8 cellular contexts compared by ENCODE assay signal in genomic region chr19:50639121-50640112, GRCh38. TPM values are rescaled to one million over a fixed set of nuclear protein-coding genes. Genes with fewer than 3 reads are reported as not detected.
A peak's percentile ranks its signal among the peaks of the same experiment; 100 is the strongest.
DNase-seq lines count a peak whose midpoint lies in the region; ATAC-seq, FAIRE-seq and TF ChIP-seq lines count a peak whose summit lies in the region.

TSS of gene SYT3 (minus strand) at chr19:50639881. CDS start at chr19:50637411, 2,470 bp downstream.

- intact Hi-C loops in K562 (cut with micrococcal nuclease) = no loop called here

- no peak within 1 kb of the TSS for H3K27ac ChIP-seq in Peyer's patch
- H3K27ac ChIP-seq in K562 (ENCODE audit: extremely low read depth, low read depth, low read length) = peak within 1 kb of the TSS; percentile 24; the same call in 1 of the 3 replicates

- peak; percentile 84 for FAIRE-seq in K562 (lab: Jason Lieb, UNC)

- CTCF ChIA-PET in K562 (lab: Yijun Ruan, JAX; ENCODE audit: low intra/inter-chr PET ratio) = no interaction called here

- H3K9me1 ChIP-seq in K562 (ENCODE audit: control insufficient read depth, insufficient read depth, low read length) = no peaks in the 10 kb centered on the region

- peak; percentile 5 for DNase-seq in NCI-H1694 treated with DMSO at 0.1 percent for 48 hours (lab: John Stamatoyannopoulos, UW)
- DNase-seq in NCI-H1694 (lab: John Stamatoyannopoulos, UW) = no peak
- DNase-seq in Peyer's patch = peak in 1 of 3 donors; percentile 53
- DNase-seq in K562 (ENCODE audit: extremely low read depth in 1 of 4, low spot score in 3 of 4) = peak; percentile 79 to 95 (median 92)
- peak; percentile 56 for DNase-seq in iris pigment epithelial cell (ENCODE audit: low read depth)
- peak; percentile 34 to 57 for DNase-seq in stimulated activated CD4-positive, alpha-beta T cell treated with anti-CD3 and anti-CD28 coated beads, Interleukin-2, amount 100 ng/mL, for 24 hours
- DNase-seq in NCI-H2107 (lab: John Stamatoyannopoulos, UW) = no peak
- no peak for DNase-seq in T1000 (lab: John Stamatoyannopoulos, UW)

- 6% methylated on average over 47 of the region's 76 CpGs for WGBS in K562 (ENCODE audit: insufficient coverage, low coverage, missing lambda C conversion rate)

- H3K36me3 ChIP-seq in Peyer's patch (no peaks in the 10 kb centered on the region), K562 (ENCODE audit: control insufficient read depth, insufficient read depth, low read length) (no peaks in the 10 kb centered on the region)

- H3K4me3 ChIP-seq in Peyer's patch (peak within 1 kb of the TSS in 3 of 4 donors; percentile 40 to 54 (median 49)), K562 (peak within 1 kb of the TSS; percentile 65)

- no peaks in the 10 kb centered on the region for H3K79me2 ChIP-seq in K562 (ENCODE audit: control insufficient read depth, insufficient read depth, low read length)

- no peak for TF ChIP-seq CTCF in Peyer's patch (IDR thresholded peaks at IDR 0.05)
- no peak for TF ChIP-seq CTCF in K562 (IDR thresholded peaks at IDR 0.05 in 2 of 3, conservative IDR thresholded peaks at IDR 0.05 in 1 of 3; ENCODE audit: insufficient read depth in 2 of 3, low read depth in 1 of 3, low read length in 3 of 3)

- in situ Hi-C loops in K562 (cut with MboI) = no loop called here

- peak; percentile 97 for ATAC-seq in K562

- TF ChIP-seq RAD21 in K562 (CRISPR knock-in tag; conservative IDR thresholded peaks at IDR 0.05 in 1 of 2, IDR thresholded peaks at IDR 0.05 in 1 of 2) = no peak

- H3K9me3 ChIP-seq in Peyer's patch = peaks cover 0 to 11% (median 0%) of the 10 kb centered on the region in 4 donors
- no peaks in the 10 kb centered on the region for H3K9me3 ChIP-seq in K562 (replicated peaks; ENCODE audit: control insufficient read depth, insufficient read depth, low read depth, low read length)

- H3K4me1 ChIP-seq in Peyer's patch (no peaks in the 10 kb centered on the region), K562 (replicated peaks in 1 of 2; ENCODE audit: control insufficient read depth in 2 of 2, insufficient read depth in 2 of 2, low read length in 2 of 2) (peaks cover 2 to 19% of the 10 kb centered on the region in 2 experiments; a peak in 3 of 5 replicates)

- BruUV-seq in K562 (replicated peaks; lab: Mats Ljungman, UMichigan) = no TSS peak

- peak within 1 kb of the TSS; percentile 83 for H3K4me2 ChIP-seq in K562 (ENCODE audit: insufficient read depth, low read length)

- H2AFZ ChIP-seq in K562 (ENCODE audit: low read depth, low read length) = peak within 1 kb of the TSS; percentile 96

- no peak for TF ChIP-seq EP300 in K562 (IDR thresholded peaks at IDR 0.05; ENCODE audit: low read length)

- no peak for TF ChIP-seq POLR2A in Peyer's patch (IDR thresholded peaks at IDR 0.05)
- TF ChIP-seq POLR2A in K562 (conservative IDR thresholded peaks at IDR 0.05) = 0 out of 2 replicates have a peak, but pooled peaks have one; percentile 35

- H3K27me3 ChIP-seq in Peyer's patch (peaks cover 0 to 3% of the 10 kb centered on the region in 2 donors), K562 (ENCODE audit: control insufficient read depth in 2 of 2, insufficient read depth in 2 of 2, low read length in 2 of 2) (peaks cover 11 to 29% of the 10 kb centered on the region in 2 experiments; a peak in 4 of 5 replicates)

- H4K20me1 ChIP-seq in K562 (replicated peaks; ENCODE audit: control insufficient read depth, insufficient read depth, low read length) = no peaks in the 10 kb centered on the region; the same call in 1 of the 2 replicates

- peak within 1 kb of the TSS; percentile 60 to 92 for H3K9ac ChIP-seq in K562 (ENCODE audit: insufficient read depth in 1 of 2, low read depth in 2 of 2, low read length in 2 of 2)

- POLR2A ChIA-PET in K562 (lab: Yijun Ruan, JAX) = no interaction called here

TF ChIP-seq in K562, 482 proteins besides CTCF, POLR2A, EP300 and RAD21 (continues in another document):
- TF ChIP-seq NRF1 (conservative IDR thresholded peaks at IDR 0.05 in 1 of 2, IDR thresholded peaks at IDR 0.05 in 1 of 2) = peak in 1 of 2 experiments; percentile 47; a peak in 2 of 4 replicates
- TF ChIP-seq, protein P1, sequence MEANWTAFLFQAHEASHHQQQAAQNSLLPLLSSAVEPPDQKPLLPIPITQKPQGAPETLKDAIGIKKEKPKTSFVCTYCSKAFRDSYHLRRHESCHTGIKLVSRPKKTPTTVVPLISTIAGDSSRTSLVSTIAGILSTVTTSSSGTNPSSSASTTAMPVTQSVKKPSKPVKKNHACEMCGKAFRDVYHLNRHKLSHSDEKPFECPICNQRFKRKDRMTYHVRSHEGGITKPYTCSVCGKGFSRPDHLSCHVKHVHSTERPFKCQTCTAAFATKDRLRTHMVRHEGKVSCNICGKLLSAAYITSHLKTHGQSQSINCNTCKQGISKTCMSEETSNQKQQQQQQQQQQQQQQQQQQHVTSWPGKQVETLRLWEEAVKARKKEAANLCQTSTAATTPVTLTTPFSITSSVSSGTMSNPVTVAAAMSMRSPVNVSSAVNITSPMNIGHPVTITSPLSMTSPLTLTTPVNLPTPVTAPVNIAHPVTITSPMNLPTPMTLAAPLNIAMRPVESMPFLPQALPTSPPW (CRISPR knock-in tag; IDR thresholded peaks at IDR 0.05) = peak; percentile 88
- TF ChIP-seq ZBTB11 (CRISPR knock-in tag; IDR thresholded peaks at IDR 0.05) = peak in 1 of 3 experiments; percentile 70; a peak in 1 of 6 replicates
- 0 out of 2 replicates have a peak, but pooled peaks have one; percentile 33 for TF ChIP-seq ATF7 (IDR thresholded peaks at IDR 0.05)
- peak; percentile 65 for TF ChIP-seq CREM (IDR thresholded peaks at IDR 0.05; ENCODE audit: low read depth)
- TF ChIP-seq RB1 (IDR thresholded peaks at IDR 0.05; ENCODE audit: low read depth) = peak; percentile 54; the same call in 1 of the 2 replicates
- TF ChIP-seq CAMTA2 (CRISPR knock-in tag; conservative IDR thresholded peaks at IDR 0.05) = no peak
- TF ChIP-seq ZBTB1 (CRISPR knock-in tag; IDR thresholded peaks at IDR 0.05; ENCODE audit: borderline replicate concordance, low read depth) = peak; percentile 82

RNA-seq across cellular contexts. Expression of gene SYT3, which starts in this region (rescaled TPM):
- total RNA-seq in Peyer's patch (1 to 10 TPM in 1 of 4 donors, not detected in 3; 1.2 TPM), K562 (2014; rRNA removed) (1.1 and 1.6 TPM in 2 replicates), K562 (2014; rRNA removed; fragmentation: Illumina TruSeq; extraction: Trizol) (0.36 and 0.51 TPM in 2 replicates), K562 (2015; rRNA removed; fragmentation: Illumina TruSeq; extraction: Trizol) (0.40 and 0.41 TPM in 2 replicates), K562 (2021) (1.7 and 2.0 TPM in 2 replicates)
- 1.5 and 2.4 TPM in 2 replicates for total RNA-seq in K562 (2011; cell fraction: chromatin; rRNA removed; ENCODE audit: low replicate concordance)
- 1.6 and 2.0 TPM in 2 replicates for total RNA-seq in K562 (2011; cell fraction: nucleolus; rRNA removed)
- 1.5 and 3.9 TPM in 2 replicates for total RNA-seq in K562 (2011; cell fraction: nucleoplasm; rRNA removed)
- polyA plus RNA-seq in K562 (2011; rRNA removed) (0.35 and 0.40 TPM in 2 replicates), K562 (2014; fragmentation: Illumina TruSeq; extraction: Trizol) (0.54 and 1.2 TPM in 2 replicates), K562 (2014; fragmentation: Nextera tagmentation; extraction: Ambion mirVana) (not detected), K562 (2014; rRNA removed) (0.38 and 0.85 TPM in 2 replicates)
- 0.28 and 1.0 TPM in 2 replicates for polyA plus RNA-seq in K562 (2011; cell fraction: cytosol; rRNA removed)
- 1.5 and 2.9 TPM in 2 replicates for polyA plus RNA-seq in K562 (2011; cell fraction: nucleus; rRNA removed)
- 1.6 and 3.0 TPM in 2 replicates for polyA plus RNA-seq in K562 (2012)
- polyA minus RNA-seq in K562 (2011; rRNA and poly(A)+ RNA removed) = 0.12 and 0.84 TPM in 2 replicates
- 0.38 TPM in 1 of 2 replicates, not detected in the other for polyA minus RNA-seq in K562 (2011; cell fraction: cytosol; rRNA and poly(A)+ RNA removed)
- 0.44 and 0.67 TPM in 2 replicates for polyA minus RNA-seq in K562 (2011; cell fraction: nucleus; rRNA and poly(A)+ RNA removed)

Comparison
In these comparisons a context has a peak if more than half of its experiments do, and no peak if none do; other contexts are left out.
1. DNase-seq: peak in NCI-H1694 treated with DMSO at 0.1 percent for 48 hours (single experiment), K562 (4 of 4), iris pigment epithelial cell (single experiment) and stimulated activated CD4-positive, alpha-beta T cell treated with anti-CD3 and anti-CD28 coated beads, Interleukin-2, amount 100 ng/mL, for 24 hours (2 of 2); none in NCI-H1694 (single experiment), NCI-H2107 (single experiment) and T1000 (single experiment).